Comparison of ENCODE assay signal across 10 cellular contexts in genomic region chr3:48739617-48739954, GRCh38. TPM values are rescaled to one million over a fixed set of nuclear protein-coding genes. Genes with fewer than 3 reads are reported as not detected.
A peak's percentile ranks its signal among the peaks of the same experiment; 100 is the strongest.
DNase-seq lines count a peak whose midpoint lies in the region; ATAC-seq, FAIRE-seq and TF ChIP-seq lines count a peak whose summit lies in the region.
"Had no signal": no experiment of that assay in that cellular context is flagged by ENCODE, and none has a peak within 500 bp of the region (broad histone marks: within the 10 kb centered on the region; RNA-seq: fewer than 3 reads in every experiment).

No MANE protein-coding gene starts in this region.

- H3K4me3 ChIP-seq in A549 (no peak overlapping the region), osteoblast (ENCODE audit: insufficient read depth, low read length) (peak overlapping the region; percentile 49)
- H3K4me3 ChIP-seq: SK-N-MC had no signal

- no peaks in the 10 kb centered on the region for H3K9me3 ChIP-seq in A549
- H3K9me3 ChIP-seq in osteoblast (ENCODE audit: low read depth, low read length): no peaks in the 10 kb centered on the region

- ATAC-seq in A549 (peak in 1 of 2 experiments; percentile 41; a peak in 4 of 6 replicates), HG02884 (IDR thresholded peaks at IDR 0.05; ENCODE audit: unreplicated experiment) (peak; percentile 29)
- no peak for ATAC-seq in activated CD4-positive, alpha-beta T cell treated with anti-CD3 and anti-CD28 coated beads for 36 hours

- H4K20me1 ChIP-seq in osteoblast (ENCODE audit: insufficient read depth, low read length): no peaks in the 10 kb centered on the region

- no peaks in the 10 kb centered on the region for H3K4me1 Mint-ChIP-seq in activated CD4-positive, alpha-beta T cell treated with anti-CD3 and anti-CD28 coated beads for 36 hours

- no peak for TF ChIP-seq EP300 in A549 (IDR thresholded peaks at IDR 0.05)

- no peak for TF ChIP-seq POLR2A in A549 (IDR thresholded peaks at IDR 0.05; ENCODE audit: low read length)

- intact Hi-C loops in activated CD4-positive, alpha-beta T cell treated with anti-CD3 and anti-CD28 coated beads for 36 hours (cut with DNase I, micrococcal nuclease): no loop called here

- POLR2A ChIA-PET in A549 (lab: Yijun Ruan, JAX): interaction anchor here (0.6 to 1.1 kb wide), 2 partner anchors 179 to 200 kb away, joined by 3 to 4 read pairs; partner anchors contain the start of gene ARIH2
- POLR2A ChIA-PET in activated CD4-positive, alpha-beta T cell treated with anti-CD3 and anti-CD28 coated beads for 36 hours (lab: Charles Lee): interaction anchor here (0.7 to 0.9 kb wide), 2 partner anchors 22 to 29 kb away, joined by 3 to 4 read pairs; partner anchors contain the start of gene IP6K2

- H3K4me3 Mint-ChIP-seq in activated CD4-positive, alpha-beta T cell treated with anti-CD3 and anti-CD28 coated beads for 36 hours: no peak overlapping the region
- H3K4me3 Mint-ChIP-seq: effector memory CD8-positive, alpha-beta T cell had no signal

- H3K27ac Mint-ChIP-seq in activated CD4-positive, alpha-beta T cell treated with anti-CD3 and anti-CD28 coated beads for 36 hours: no peak overlapping the region
- H3K27ac Mint-ChIP-seq: effector memory CD8-positive, alpha-beta T cell had no signal

- CTCF ChIA-PET in A549 (lab: Yijun Ruan, JAX): interaction anchor here (0.7 to 2.7 kb wide), 26 partner anchors 8 to 198 kb away, joined by 3 to 18 read pairs (median 5); partner anchors contain the start of genes IP6K2 and SLC25A20
- CTCF ChIA-PET in activated CD4-positive, alpha-beta T cell treated with anti-CD3 and anti-CD28 coated beads for 36 hours (lab: Charles Lee): interaction anchor here (0.6 to 1.8 kb wide), 24 partner anchors 9 to 1398 kb away, joined by 3 to 12 read pairs (median 4); partner anchors contain the start of genes IP6K2 and PRKAR2A

- TF ChIP-seq RAD21 in A549 (conservative IDR thresholded peaks at IDR 0.05 in 1 of 2, IDR thresholded peaks at IDR 0.05 in 1 of 2): no peak

- no peaks in the 10 kb centered on the region for H3K36me3 Mint-ChIP-seq in activated CD4-positive, alpha-beta T cell treated with anti-CD3 and anti-CD28 coated beads for 36 hours (ENCODE audit: low read depth)

- FAIRE-seq in A549 (lab: Jason Lieb, UNC): no peak

- peak overlapping the region; percentile 78 for H2AFZ ChIP-seq in osteoblast (ENCODE audit: low read length)

- no peaks in the 10 kb centered on the region for H3K27me3 ChIP-seq in osteoblast (ENCODE audit: insufficient read depth, low read length)

- peaks cover 20% of the 10 kb centered on the region for H3K4me1 ChIP-seq in A549
- peaks cover 9% of the 10 kb centered on the region for H3K4me1 ChIP-seq in osteoblast (ENCODE audit: insufficient read depth, low read length)

- no peaks in the 10 kb centered on the region for H3K27me3 Mint-ChIP-seq in activated CD4-positive, alpha-beta T cell treated with anti-CD3 and anti-CD28 coated beads for 36 hours
- H3K27me3 Mint-ChIP-seq: effector memory CD8-positive, alpha-beta T cell had no signal

- H3K27ac ChIP-seq in A549: peak overlapping the region; percentile 82 to 86
- H3K27ac ChIP-seq in cingulate gyrus (ENCODE audit: low read depth, low read length): peak overlapping the region; percentile 96
- H3K27ac ChIP-seq in osteoblast (ENCODE audit: low read depth, low read length): no peak overlapping the region
- H3K27ac ChIP-seq: SK-N-MC had no signal

- H3K4me2 ChIP-seq in A549 (peak overlapping the region; percentile 88), osteoblast (ENCODE audit: insufficient read depth, low read length) (peak overlapping the region; percentile 78)

- 22% methylated on average over 3 of the region's 6 CpGs for WGBS in A549 (ENCODE audit: missing lambda C conversion rate)

- TF ChIP-seq CTCF in A549 (IDR thresholded peaks at IDR 0.05): no peak
- TF ChIP-seq CTCF in osteoblast (IDR thresholded peaks at IDR 0.05; ENCODE audit: extremely low read depth, low read depth, low read length): no peak

- H3K9me3 Mint-ChIP-seq in activated CD4-positive, alpha-beta T cell treated with anti-CD3 and anti-CD28 coated beads for 36 hours (ENCODE audit: low read depth): no peaks in the 10 kb centered on the region
- H3K9me3 Mint-ChIP-seq: effector memory CD8-positive, alpha-beta T cell had no signal

- no peaks in the 10 kb centered on the region for H3K79me2 ChIP-seq in osteoblast (ENCODE audit: insufficient read depth, low read length)

- H3K36me3 ChIP-seq in osteoblast (ENCODE audit: insufficient read depth, low read length): no peaks in the 10 kb centered on the region

- DNase-seq in A549 (ENCODE audit: low read depth in 1 of 2, low spot score in 1 of 2) (no peak), osteoblast (ENCODE audit: insufficient read length, low spot score, missing footprints) (peak; percentile 25), MV-4-11 (lab: John Stamatoyannopoulos, UW) (no peak), HK-2 (ENCODE audit: unreplicated experiment) (no peak), NCI-H1048 (lab: John Stamatoyannopoulos, UW) (no peak)
- no peak for DNase-seq in activated CD4-positive, alpha-beta T cell treated with anti-CD3 and anti-CD28 coated beads for 36 hours

TF ChIP-seq in A549, 52 proteins besides CTCF, POLR2A, EP300 and RAD21:
- TF ChIP-seq CHD2 (IDR thresholded peaks at IDR 0.05; ENCODE audit: low read length, partially characterized antibody) (no peak), E2F6 (IDR thresholded peaks at IDR 0.05; ENCODE audit: borderline replicate concordance, low read depth) (no peak), POLR2AphosphoS2 (conservative IDR thresholded peaks at IDR 0.05; ENCODE audit: low read length) (no peak), CBX8 (IDR thresholded peaks at IDR 0.05) (no peak), CEBPB (IDR thresholded peaks at IDR 0.05) (no peak), SREBF2 (IDR thresholded peaks at IDR 0.05) (no peak), EHMT2 (IDR thresholded peaks at IDR 0.05; ENCODE audit: low read depth) (no peak), FOSB (CRISPR knock-in tag; IDR thresholded peaks at IDR 0.05) (no peak), HOXB5 (CRISPR knock-in tag; IDR thresholded peaks at IDR 0.05) (no peak), REST (IDR thresholded peaks at IDR 0.05) (no peak), HEYL (CRISPR knock-in tag; IDR thresholded peaks at IDR 0.05) (no peak)

RNA-seq across cellular contexts. Expression of gene IP6K2, which starts 22.6 kb away (rescaled TPM):
- polyA plus RNA-seq in A549 (2011; rRNA removed) (78.4 and 81.3 TPM in 2 replicates), A549 (2017; fragmentation: RNase III; extraction: RNeasy Plus Mini Kit Qiagen cat#74134 plus additional on column Dnase treatment) (55.6 to 67.1 TPM (median 61.9 TPM) in 3 replicates)
- 83.9 and 87.9 TPM in 2 replicates for polyA plus RNA-seq in A549 (2012; cell fraction: cytosol; rRNA removed)
- 238 and 242 TPM in 2 replicates for polyA plus RNA-seq in A549 (2012; cell fraction: nucleus; rRNA removed)
- polyA minus RNA-seq in A549 (2011; rRNA and poly(A)+ RNA removed): 45.6 and 54.1 TPM in 2 replicates
- 38.0 and 44.9 TPM in 2 replicates for total RNA-seq in osteoblast
- total RNA-seq in activated CD4-positive, alpha-beta T cell treated with anti-CD3 and anti-CD28 coated beads for 36 hours: 10 to 100 TPM; 39.4 to 48.3 TPM

RNA-seq across cellular contexts. Expression of gene NCKIPSD, which starts 53.9 kb away (rescaled TPM):
- polyA plus RNA-seq in A549 (2011; rRNA removed) (10.2 and 13.6 TPM in 2 replicates), A549 (2017; fragmentation: RNase III; extraction: RNeasy Plus Mini Kit Qiagen cat#74134 plus additional on column Dnase treatment) (10.8 to 13.2 TPM (median 10.9 TPM) in 3 replicates)
- 17.0 and 24.0 TPM in 2 replicates for polyA plus RNA-seq in A549 (2012; cell fraction: cytosol; rRNA removed)
- 35.9 and 48.2 TPM in 2 replicates for polyA plus RNA-seq in A549 (2012; cell fraction: nucleus; rRNA removed)
- 24.5 and 28.5 TPM in 2 replicates for polyA minus RNA-seq in A549 (2011; rRNA and poly(A)+ RNA removed)
- total RNA-seq in osteoblast: 17.1 and 17.7 TPM in 2 replicates
- 10 to 100 TPM; 61.0 to 67.3 TPM for total RNA-seq in activated CD4-positive, alpha-beta T cell treated with anti-CD3 and anti-CD28 coated beads for 36 hours
